In the genomic region with DNA sequence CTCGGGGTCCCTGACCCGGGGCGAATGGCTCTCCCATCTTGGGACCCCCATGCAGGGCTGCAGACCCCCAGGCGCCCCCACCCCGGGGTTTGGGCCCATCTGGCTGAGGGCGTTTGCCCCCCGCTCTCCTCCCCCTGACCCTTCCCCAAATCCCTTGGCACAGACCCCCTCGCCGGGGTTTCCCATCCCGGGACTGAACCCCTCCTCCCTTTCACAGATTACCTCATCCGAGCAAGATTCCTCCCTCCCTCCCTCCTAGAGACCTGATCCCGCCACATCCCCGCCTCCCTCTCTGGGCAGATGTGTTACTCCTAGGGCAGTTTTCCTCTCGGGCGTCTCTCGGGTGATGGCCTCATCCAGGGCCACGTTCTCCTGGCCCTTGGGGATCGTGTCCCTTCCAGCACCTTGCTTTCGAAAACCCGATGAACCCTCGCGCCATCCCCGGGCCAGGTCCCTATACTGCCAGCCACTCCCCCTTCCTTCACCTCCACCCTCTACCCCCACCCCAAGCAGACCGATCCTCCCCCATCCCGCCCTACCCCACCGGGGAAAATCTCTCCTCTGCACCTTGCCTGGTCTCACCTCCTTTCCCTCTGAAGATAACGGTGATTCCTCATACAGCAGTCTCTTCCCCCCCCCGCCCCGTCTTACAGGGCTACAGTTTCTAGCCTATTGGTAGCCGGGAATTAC, we compare ENCODE assay signal across 8 cellular contexts. TPM values are rescaled to one million over a fixed set of nuclear protein-coding genes. Genes with fewer than 3 reads are reported as not detected.
A peak's percentile ranks its signal among the peaks of the same experiment; 100 is the strongest.
DNase-seq lines count a peak whose midpoint lies in the region; ATAC-seq and TF ChIP-seq lines count a peak whose summit lies in the region.

No MANE protein-coding gene starts in this region.

- TF ChIP-seq CTCF in thyroid gland (IDR thresholded peaks at IDR 0.05): no peak

- peaks cover 56% of the 10 kb centered on the region for H3K4me1 Mint-ChIP-seq in activated T-helper 1 cell treated with anti-CD3 and anti-CD28 coated beads, Interleukin-12 subunit alpha, Interleukin-12 subunit beta, Interleukin-2, Interleukin-4 antibody, amounts not matched to agents 30 ng/mL and 10 ng/mL and 1 ng/mL, durations not matched to agents 14 hours and 24 hours and 36 hours (ENCODE audit: low read depth)
- H3K4me1 Mint-ChIP-seq in natural killer cell treated with Interleukin-12 subunit alpha and Interleukin-12 subunit beta and Interleukin-15 and Interleukin-18, amount 100 ng/mL, for 72 hours (ENCODE audit: low read depth in 2 of 2): peaks cover 44 to 53% of the 10 kb centered on the region in 2 donors

- H3K36me3 Mint-ChIP-seq in activated T-helper 1 cell treated with anti-CD3 and anti-CD28 coated beads, Interleukin-12 subunit alpha, Interleukin-12 subunit beta, Interleukin-2, Interleukin-4 antibody, amounts not matched to agents 30 ng/mL and 10 ng/mL and 1 ng/mL, durations not matched to agents 14 hours and 24 hours and 36 hours (ENCODE audit: low read depth): peaks cover 19% of the 10 kb centered on the region
- H3K36me3 Mint-ChIP-seq in natural killer cell treated with Interleukin-12 subunit alpha and Interleukin-12 subunit beta and Interleukin-15 and Interleukin-18, amount 100 ng/mL, for 72 hours: no peaks in the 10 kb centered on the region

- peak overlapping the region; percentile 89 for H3K27ac Mint-ChIP-seq in activated T-helper 1 cell treated with anti-CD3 and anti-CD28 coated beads, Interleukin-12 subunit alpha, Interleukin-12 subunit beta, Interleukin-2, Interleukin-4 antibody, amounts not matched to agents 30 ng/mL and 10 ng/mL and 1 ng/mL, durations not matched to agents 14 hours and 24 hours and 36 hours
- peak overlapping the region; percentile 84 to 97 for H3K27ac Mint-ChIP-seq in natural killer cell treated with Interleukin-12 subunit alpha and Interleukin-12 subunit beta and Interleukin-15 and Interleukin-18, amount 100 ng/mL, for 72 hours

- no peaks in the 10 kb centered on the region for H3K27me3 Mint-ChIP-seq in activated T-helper 1 cell treated with anti-CD3 and anti-CD28 coated beads, Interleukin-12 subunit alpha, Interleukin-12 subunit beta, Interleukin-2, Interleukin-4 antibody, amounts not matched to agents 30 ng/mL and 10 ng/mL and 1 ng/mL, durations not matched to agents 14 hours and 24 hours and 36 hours (ENCODE audit: insufficient read depth)
- no peaks in the 10 kb centered on the region for H3K27me3 Mint-ChIP-seq in natural killer cell treated with Interleukin-12 subunit alpha and Interleukin-12 subunit beta and Interleukin-15 and Interleukin-18, amount 100 ng/mL, for 72 hours

- no peaks in the 10 kb centered on the region for H3K27me3 ChIP-seq in thyroid gland

- peak overlapping the region; percentile 71 to 91 (median 91) for H3K27ac ChIP-seq in thyroid gland

- WGBS in thyroid gland, 2 donors: 0 to 1% methylated on average over 23 to 27 of the region's 30 CpGs

- TF ChIP-seq POLR2A in thyroid gland (IDR thresholded peaks at IDR 0.05): no peak

- peak overlapping the region; percentile 91 for H3K4me3 Mint-ChIP-seq in activated T-helper 1 cell treated with anti-CD3 and anti-CD28 coated beads, Interleukin-12 subunit alpha, Interleukin-12 subunit beta, Interleukin-2, Interleukin-4 antibody, amounts not matched to agents 30 ng/mL and 10 ng/mL and 1 ng/mL, durations not matched to agents 14 hours and 24 hours and 36 hours
- H3K4me3 Mint-ChIP-seq in natural killer cell treated with Interleukin-12 subunit alpha and Interleukin-12 subunit beta and Interleukin-15 and Interleukin-18, amount 100 ng/mL, for 72 hours: peak overlapping the region; percentile 87

- DNase-seq in NCI-H2171 treated with DMSO at 0.1 percent for 48 hours (lab: John Stamatoyannopoulos, UW) (peak; percentile 36), NCI-H2171 (lab: John Stamatoyannopoulos, UW) (no peak), NCI-H82 treated with DMSO at 0.1 percent for 48 hours (lab: John Stamatoyannopoulos, UW; ENCODE audit: unreplicated experiment) (peak; percentile 13), fibroblast of peridontal ligament (ENCODE audit: extremely low read depth) (peak; percentile 32), thyroid gland (peak; percentile 44 to 51)
- peak; percentile 25 for DNase-seq in activated T-helper 1 cell treated with anti-CD3 and anti-CD28 coated beads, Interleukin-12 subunit alpha, Interleukin-12 subunit beta, Interleukin-2, Interleukin-4 antibody, amounts not matched to agents 30 ng/mL and 10 ng/mL and 1 ng/mL, durations not matched to agents 14 hours and 24 hours and 36 hours (ENCODE audit: low spot score)
- peak; percentile 72 for DNase-seq in natural killer cell treated with Interleukin-12 subunit alpha and Interleukin-12 subunit beta and Interleukin-15 and Interleukin-18, amount 100 ng/mL, for 72 hours (ENCODE audit: low spot score)

- no peaks in the 10 kb centered on the region for H3K9me3 ChIP-seq in thyroid gland

- peaks cover 22 to 46% of the 10 kb centered on the region in 2 donors for H3K4me1 ChIP-seq in thyroid gland

- no peaks in the 10 kb centered on the region for H3K9me3 Mint-ChIP-seq in activated T-helper 1 cell treated with anti-CD3 and anti-CD28 coated beads, Interleukin-12 subunit alpha, Interleukin-12 subunit beta, Interleukin-2, Interleukin-4 antibody, amounts not matched to agents 30 ng/mL and 10 ng/mL and 1 ng/mL, durations not matched to agents 14 hours and 24 hours and 36 hours
- no peaks in the 10 kb centered on the region for H3K9me3 Mint-ChIP-seq in natural killer cell treated with Interleukin-12 subunit alpha and Interleukin-12 subunit beta and Interleukin-15 and Interleukin-18, amount 100 ng/mL, for 72 hours

- ATAC-seq in natural killer cell treated with Interleukin-12 subunit alpha and Interleukin-12 subunit beta and Interleukin-15 and Interleukin-18, amount 100 ng/mL, for 72 hours: peak; percentile 10 to 17
- no peak for ATAC-seq in HG03108 (IDR thresholded peaks at IDR 0.05; ENCODE audit: unreplicated experiment)

- peak overlapping the region; percentile 51 to 95 (median 79) for H3K4me3 ChIP-seq in thyroid gland (replicated peaks in 1 of 3)

- H3K36me3 ChIP-seq in thyroid gland: no peaks in the 10 kb centered on the region

- intact Hi-C loops in activated T-helper 1 cell treated with anti-CD3 and anti-CD28 coated beads, Interleukin-12 subunit alpha, Interleukin-12 subunit beta, Interleukin-2, Interleukin-4 antibody, amounts not matched to agents 30 ng/mL and 10 ng/mL and 1 ng/mL, durations not matched to agents 14 hours and 24 hours and 36 hours (cut with micrococcal nuclease): loop anchor here (2.0 to 5.0 kb wide), 5 partner anchors 94 to 620 kb away; partner anchors contain the start of genes CD3D and DDX6
- intact Hi-C loops in thyroid gland (cut with DNase I): loop anchor here (2.0 kb wide), 1 partner anchor 36 kb away; the partner anchor contains the start of gene ATP5MG

RNA-seq across cellular contexts. Expression of gene KMT2A, which starts 0.9 kb away (rescaled TPM):
- total RNA-seq in activated T-helper 1 cell treated with anti-CD3 and anti-CD28 coated beads, Interleukin-12 subunit alpha, Interleukin-12 subunit beta, Interleukin-2, Interleukin-4 antibody, amounts not matched to agents 30 ng/mL and 10 ng/mL and 1 ng/mL, durations not matched to agents 14 hours and 24 hours and 36 hours: 78.4 and 87.8 TPM in 2 replicates
- total RNA-seq in natural killer cell treated with Interleukin-12 subunit alpha and Interleukin-12 subunit beta and Interleukin-15 and Interleukin-18, amount 100 ng/mL, for 72 hours: 100 to 1,000 TPM; 145 to 202 TPM
- total RNA-seq in thyroid gland: 100 to 1,000 TPM in 2 of 4 donors, 10 to 100 TPM in 2; 74.5 to 175 (median 90.8) TPM

RNA-seq across cellular contexts. Expression of gene ATP5MG, which starts 35.8 kb away (rescaled TPM):
- total RNA-seq in activated T-helper 1 cell treated with anti-CD3 and anti-CD28 coated beads, Interleukin-12 subunit alpha, Interleukin-12 subunit beta, Interleukin-2, Interleukin-4 antibody, amounts not matched to agents 30 ng/mL and 10 ng/mL and 1 ng/mL, durations not matched to agents 14 hours and 24 hours and 36 hours: 205 and 216 TPM in 2 replicates
- total RNA-seq in natural killer cell treated with Interleukin-12 subunit alpha and Interleukin-12 subunit beta and Interleukin-15 and Interleukin-18, amount 100 ng/mL, for 72 hours: 100 to 1,000 TPM; 183 to 189 TPM
- 100 to 1,000 TPM in 2 of 4 donors, 10 to 100 TPM in 2; 63.9 to 716 (median 170) TPM for total RNA-seq in thyroid gland
